In the genomic region with DNA sequence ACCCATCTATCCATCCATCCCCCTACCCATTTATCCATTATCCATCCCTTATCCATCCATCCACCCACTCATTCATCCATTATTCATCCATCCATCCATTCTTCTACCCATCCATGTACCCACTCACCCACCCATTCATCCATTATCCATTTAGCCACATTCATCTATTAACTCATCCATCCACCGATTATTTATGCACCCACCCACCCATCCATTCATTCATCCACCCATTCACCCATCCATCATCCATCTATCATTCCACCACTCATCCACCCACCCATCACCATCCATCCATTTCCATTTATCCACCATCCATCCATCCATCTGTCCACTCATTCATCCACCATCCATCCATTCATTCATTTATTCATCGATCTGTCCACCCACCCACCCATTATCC, we compare ENCODE assay signal across 30 cellular contexts.
"Had no signal": no experiment of that assay in that cellular context is flagged by ENCODE, and none has a peak within 500 bp of the region (broad histone marks: within the 10 kb centered on the region; RNA-seq: fewer than 3 reads in every experiment).

No MANE protein-coding gene starts in this region.

- H3K27ac Mint-ChIP-seq: activated B cell treated with CpG ODN at 0.5 μM for 24 hours; activated CD4-positive, alpha-beta memory T cell treated with anti-CD3 and anti-CD28 coated beads for 36 hours; activated CD4-positive, alpha-beta T cell treated with anti-CD3 and anti-CD28 coated beads for 36 hours; activated CD4-positive, alpha-beta T cell treated with anti-CD3 and anti-CD28 coated beads, Interleukin-2, amount 10 ng/mL, durations not matched to agents 24 days and 14 days; activated CD8-positive, alpha-beta memory T cell treated with anti-CD3 and anti-CD28 coated beads, Interleukin-2, amount 10 ng/mL, durations not matched to agents 7 days and 5 days; activated CD8-positive, alpha-beta T cell treated with anti-CD3 and anti-CD28 coated beads, Interleukin-2, amount 10 ng/mL, durations not matched to agents 7 days and 5 days; activated naive CD4-positive, alpha-beta T cell treated with anti-CD3 and anti-CD28 coated beads, Interleukin-2, amount 10 ng/mL, durations not matched to agents 7 days and 5 days; activated naive CD8-positive, alpha-beta T cell; activated T-helper 1 cell treated with anti-CD3 and anti-CD28 coated beads, Interleukin-12 subunit alpha, Interleukin-12 subunit beta, Interleukin-2, Interleukin-4 antibody, amounts not matched to agents 30 ng/mL and 10 ng/mL and 1 ng/mL, durations not matched to agents 14 hours and 24 hours and 36 hours; activated T-helper 2 cell treated with anti-CD3 and anti-CD28 coated beads, Interferon-gamma antibody, Interleukin-2, Interleukin-4, amounts not matched to agents 10 μg/mL and 5 μg/mL and 100 μg/mL, durations not matched to agents 14 hours and 24 hours and 36 hours; dendritic cell treated with granulocyte-macrophage colony-stimulating factor and Interleukin-4, amounts not matched to agents 40 ng/mL and 50 ng/mL, for 4 days had no signal

- H3K27ac ChIP-seq: body of pancreas, coronary artery, epithelial cell of prostate, esophagus squamous epithelium, gastroesophageal sphincter, heart right ventricle, hepatocyte, WERI-Rb-1 had no signal

- H3K4me1 Mint-ChIP-seq: activated B cell treated with CpG ODN at 0.5 μM for 24 hours; activated CD4-positive, alpha-beta T cell treated with anti-CD3 and anti-CD28 coated beads for 36 hours; activated CD4-positive, alpha-beta T cell treated with anti-CD3 and anti-CD28 coated beads, Interleukin-2, amount 10 ng/mL, durations not matched to agents 24 days and 14 days; activated CD8-positive, alpha-beta memory T cell treated with anti-CD3 and anti-CD28 coated beads, Interleukin-2, amount 10 ng/mL, durations not matched to agents 7 days and 5 days; activated naive CD4-positive, alpha-beta T cell treated with anti-CD3 and anti-CD28 coated beads, Interleukin-2, amount 10 ng/mL, durations not matched to agents 7 days and 5 days had no signal

- DNase-seq: activated B cell treated with CpG ODN at 0.5 μM for 24 hours; activated CD4-positive, alpha-beta memory T cell treated with anti-CD3 and anti-CD28 coated beads for 36 hours; activated CD4-positive, alpha-beta T cell treated with anti-CD3 and anti-CD28 coated beads for 36 hours; activated CD4-positive, alpha-beta T cell treated with anti-CD3 and anti-CD28 coated beads, Interleukin-2, amount 10 ng/mL, durations not matched to agents 24 days and 14 days; activated CD4-positive, CD25-positive, alpha-beta regulatory T cell treated with anti-CD3 and anti-CD28 coated beads, Interleukin-2, amount 50 U/mL, for 72 hours; activated CD8-positive, alpha-beta memory T cell treated with anti-CD3 and anti-CD28 coated beads, Interleukin-2, amount 10 ng/mL, durations not matched to agents 7 days and 5 days; activated CD8-positive, alpha-beta memory T cell treated with anti-CD3 and anti-CD28 coated beads, Interleukin-2, amount 50 U/mL, for 4 hours; activated CD8-positive, alpha-beta T cell treated with anti-CD3 and anti-CD28 coated beads, Interleukin-2, amount 10 ng/mL, durations not matched to agents 7 days and 5 days; activated effector memory CD4-positive, alpha-beta T cell treated with anti-CD3 and anti-CD28 coated beads, Interleukin-2, amount 50 U/mL, for 16 hours; activated naive CD4-positive, alpha-beta T cell treated with anti-CD3 and anti-CD28 coated beads, Interleukin-2, amount 10 ng/mL, durations not matched to agents 7 days and 5 days; activated T-cell treated with anti-CD3 and anti-CD28 coated beads, Interleukin-2, amount 50 U/mL, for 48 hours; amniotic stem cell; body of pancreas; central memory CD4-positive, alpha-beta T cell; cerebellar nuclear complex; effector memory CD4-positive, alpha-beta T cell; esophagus squamous epithelium; foreskin melanocyte; heart right ventricle; T1000; WERI-Rb-1 had no signal

- ATAC-seq: activated CD4-positive, alpha-beta T cell treated with anti-CD3 and anti-CD28 coated beads for 36 hours; activated CD8-positive, alpha-beta memory T cell treated with anti-CD3 and anti-CD28 coated beads, Interleukin-2, amount 10 ng/mL, durations not matched to agents 7 days and 5 days; activated CD8-positive, alpha-beta T cell treated with anti-CD3 and anti-CD28 coated beads, Interleukin-2, amount 10 ng/mL, durations not matched to agents 7 days and 5 days; body of pancreas; gastroesophageal sphincter had no signal

- H3K9me3 Mint-ChIP-seq: activated B cell treated with CpG ODN at 0.5 μM for 24 hours; activated CD4-positive, alpha-beta memory T cell treated with anti-CD3 and anti-CD28 coated beads for 36 hours; activated T-helper 1 cell treated with anti-CD3 and anti-CD28 coated beads, Interleukin-12 subunit alpha, Interleukin-12 subunit beta, Interleukin-2, Interleukin-4 antibody, amounts not matched to agents 30 ng/mL and 10 ng/mL and 1 ng/mL, durations not matched to agents 14 hours and 24 hours and 36 hours had no signal

- H3K27me3 Mint-ChIP-seq: activated B cell treated with CpG ODN at 0.5 μM for 24 hours; activated CD4-positive, alpha-beta memory T cell treated with anti-CD3 and anti-CD28 coated beads for 36 hours; activated CD4-positive, alpha-beta T cell treated with anti-CD3 and anti-CD28 coated beads for 36 hours; activated CD4-positive, alpha-beta T cell treated with anti-CD3 and anti-CD28 coated beads, Interleukin-2, amount 10 ng/mL, durations not matched to agents 24 days and 14 days; activated CD8-positive, alpha-beta memory T cell treated with anti-CD3 and anti-CD28 coated beads, Interleukin-2, amount 10 ng/mL, durations not matched to agents 7 days and 5 days; activated naive CD4-positive, alpha-beta T cell treated with anti-CD3 and anti-CD28 coated beads, Interleukin-2, amount 10 ng/mL, durations not matched to agents 7 days and 5 days; activated naive CD8-positive, alpha-beta T cell had no signal

- H3K36me3 Mint-ChIP-seq: activated CD4-positive, alpha-beta memory T cell treated with anti-CD3 and anti-CD28 coated beads for 36 hours; activated CD8-positive, alpha-beta memory T cell treated with anti-CD3 and anti-CD28 coated beads, Interleukin-2, amount 10 ng/mL, durations not matched to agents 7 days and 5 days; activated naive CD4-positive, alpha-beta T cell treated with anti-CD3 and anti-CD28 coated beads, Interleukin-2, amount 10 ng/mL, durations not matched to agents 7 days and 5 days; activated naive CD8-positive, alpha-beta T cell had no signal

- H3K4me3 Mint-ChIP-seq: activated B cell treated with CpG ODN at 0.5 μM for 24 hours; activated CD4-positive, alpha-beta memory T cell treated with anti-CD3 and anti-CD28 coated beads for 36 hours; activated CD4-positive, alpha-beta T cell treated with anti-CD3 and anti-CD28 coated beads for 36 hours; activated CD4-positive, alpha-beta T cell treated with anti-CD3 and anti-CD28 coated beads, Interleukin-2, amount 10 ng/mL, durations not matched to agents 24 days and 14 days; activated CD8-positive, alpha-beta memory T cell treated with anti-CD3 and anti-CD28 coated beads, Interleukin-2, amount 10 ng/mL, durations not matched to agents 7 days and 5 days; activated CD8-positive, alpha-beta T cell treated with anti-CD3 and anti-CD28 coated beads, Interleukin-2, amount 10 ng/mL, durations not matched to agents 7 days and 5 days; activated naive CD4-positive, alpha-beta T cell treated with anti-CD3 and anti-CD28 coated beads, Interleukin-2, amount 10 ng/mL, durations not matched to agents 7 days and 5 days; activated naive CD8-positive, alpha-beta T cell; activated T-helper 1 cell treated with anti-CD3 and anti-CD28 coated beads, Interleukin-12 subunit alpha, Interleukin-12 subunit beta, Interleukin-2, Interleukin-4 antibody, amounts not matched to agents 30 ng/mL and 10 ng/mL and 1 ng/mL, durations not matched to agents 14 hours and 24 hours and 36 hours; dendritic cell treated with granulocyte-macrophage colony-stimulating factor and Interleukin-4, amounts not matched to agents 40 ng/mL and 50 ng/mL, for 4 days had no signal

- FAIRE-seq: endothelial cell of umbilical vein had no signal
